ENCODE assay signal across 8 cellular contexts in the genomic region with DNA sequence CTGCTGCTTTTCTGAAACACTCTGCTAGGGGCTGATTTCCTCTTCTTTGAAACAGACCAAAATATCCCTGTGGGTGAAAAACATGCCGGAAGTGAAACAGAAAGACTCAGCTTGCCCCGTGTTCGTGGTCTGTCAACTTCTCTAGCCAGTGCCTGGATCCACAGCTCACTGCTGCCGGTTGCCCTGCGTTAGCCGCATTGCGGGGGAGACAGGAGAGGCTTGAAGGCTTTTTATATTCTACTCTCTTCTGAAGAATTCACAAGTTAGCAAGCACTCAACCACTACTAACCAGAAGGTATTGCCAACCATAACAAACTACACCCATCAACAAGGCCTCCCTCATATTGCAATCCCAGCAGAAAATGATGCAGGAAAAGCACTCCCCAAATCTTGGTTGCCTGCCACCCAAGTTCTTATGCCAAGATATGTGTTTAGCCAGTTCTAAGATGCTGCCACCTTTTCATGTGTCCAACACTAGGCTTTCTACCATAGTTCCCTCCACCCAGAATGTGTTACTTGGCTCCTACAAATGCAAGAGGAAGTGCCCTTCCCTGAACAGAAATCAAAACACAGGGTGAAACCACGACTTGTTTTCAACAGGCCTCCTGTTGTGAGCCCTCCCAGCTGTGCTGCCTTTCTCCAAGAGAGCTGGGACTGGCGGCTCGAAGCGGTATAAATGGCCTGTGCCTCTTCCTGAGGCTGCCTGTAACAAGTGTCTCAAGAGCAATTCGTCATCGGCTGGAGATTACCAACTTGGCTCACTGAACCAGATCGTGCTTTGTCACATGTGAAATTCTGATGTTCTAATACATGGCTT.
A peak's percentile ranks its signal among the peaks of the same experiment; 100 is the strongest.
DNase-seq lines count a peak whose midpoint lies in the region; ATAC-seq lines count a peak whose summit lies in the region.

No MANE protein-coding gene starts in this region.

- peak overlapping the region; percentile 1 to 58 (median 32) for H3K4me3 ChIP-seq in subcutaneous abdominal adipose tissue (ENCODE audit: low read depth in 1 of 5, low read length in 5 of 5)

- no peaks in the 10 kb centered on the region for H3K36me3 ChIP-seq in subcutaneous abdominal adipose tissue (ENCODE audit: control insufficient read depth in 5 of 5, insufficient read depth in 5 of 5, low read length in 5 of 5)

- peak overlapping the region in 2 of 5 donors; percentile 7 to 12 for H3K9ac ChIP-seq in subcutaneous abdominal adipose tissue (ENCODE audit: low read length in 5 of 5)

- peak overlapping the region; percentile 75 for H3K27ac ChIP-seq in subcutaneous abdominal adipose tissue (ENCODE audit: low read depth, low read length)

- ATAC-seq in GM18868 (IDR thresholded peaks at IDR 0.05; ENCODE audit: unreplicated experiment) (peak; percentile 95), HG02973 (IDR thresholded peaks at IDR 0.05; ENCODE audit: unreplicated experiment) (peak; percentile 91)

- H3K9me3 ChIP-seq in subcutaneous abdominal adipose tissue (ENCODE audit: control insufficient read depth in 5 of 5, low read length in 5 of 5): no peaks in the 10 kb centered on the region

- DNase-seq in NCI-H774 (lab: John Stamatoyannopoulos, UW) (peak; percentile 71), fibroblast of gingiva (ENCODE audit: low read depth) (peak; percentile 91), non-pigmented ciliary epithelial cell (ENCODE audit: low read depth) (peak; percentile 84), 8988T (no peak)
- DNase-seq in activated T-cell treated with anti-CD3 and anti-CD28 coated beads, Interleukin-2, amount 50 U/mL, for 48 hours: peak; percentile 76 to 80

- H3K27me3 ChIP-seq in subcutaneous abdominal adipose tissue (ENCODE audit: control insufficient read depth in 5 of 5, insufficient read depth in 4 of 5, low read length in 5 of 5): no peaks in the 10 kb centered on the region

- peaks cover 0 to 41% (median 36%) of the 10 kb centered on the region in 5 donors for H3K4me1 ChIP-seq in subcutaneous abdominal adipose tissue (ENCODE audit: control insufficient read depth in 5 of 5, insufficient read depth in 5 of 5, low read length in 5 of 5)
